10 cellular contexts compared by ENCODE assay signal in the genomic region with DNA sequence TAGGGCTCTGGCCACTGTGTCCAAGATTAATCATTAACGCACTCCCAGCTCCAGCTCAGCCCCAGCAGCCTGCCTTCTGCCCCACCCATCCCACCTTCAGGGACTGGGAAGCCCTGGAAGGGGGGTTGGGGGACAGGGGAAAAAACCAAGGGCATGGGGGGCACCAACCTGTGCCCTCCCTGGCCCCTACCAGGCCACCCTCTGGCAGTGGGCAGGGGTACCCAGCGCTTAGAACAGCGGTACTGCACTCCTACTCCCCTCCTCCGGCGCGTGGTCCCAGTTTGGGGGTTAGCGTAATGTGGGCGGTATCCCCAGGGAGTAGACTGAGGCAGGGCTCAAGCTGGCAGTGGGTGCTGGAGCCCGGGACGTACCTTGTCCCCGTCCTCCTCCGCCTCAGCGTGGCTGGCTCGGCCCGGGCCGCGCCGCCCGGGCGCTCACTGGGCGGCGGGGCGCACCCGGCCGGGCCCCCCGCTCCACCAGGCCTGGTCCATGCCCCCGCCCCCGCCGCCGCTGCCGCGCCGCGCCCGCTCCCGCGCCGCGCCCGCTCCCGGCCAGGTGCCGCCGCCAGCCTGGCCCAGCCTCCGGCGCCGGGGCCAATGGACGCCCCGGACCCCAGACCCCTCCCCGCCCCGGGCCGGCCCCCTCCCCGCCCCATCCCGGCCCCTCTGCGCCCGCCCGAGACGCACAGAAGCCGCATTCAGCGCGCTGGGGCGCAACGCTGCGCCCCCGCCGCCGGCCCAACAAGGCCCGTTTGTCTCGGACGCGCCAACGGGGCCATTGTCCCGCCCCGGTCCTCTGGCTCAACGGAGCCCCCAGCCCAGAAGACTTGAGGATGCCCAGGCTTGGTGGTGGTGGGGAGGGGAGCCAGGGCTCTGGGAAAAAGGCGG. TPM values are rescaled to one million over a fixed set of nuclear protein-coding genes. Genes with fewer than 3 reads are reported as not detected.
DNase-seq lines count a peak whose midpoint lies in the region; ATAC-seq and TF ChIP-seq lines count a peak whose summit lies in the region.
"Had no signal": no experiment of that assay in that cellular context is flagged by ENCODE, and none has a peak within 500 bp of the region (broad histone marks: within the 10 kb centered on the region; RNA-seq: fewer than 3 reads in every experiment).

Gene GAL3ST1, minus strand, starts transcription at position 571 of the 887 bp plus-strand sequence. CDS start 17,273 bp downstream, outside the sequence.

- no peak within 1 kb of the TSS for H3K27ac Mint-ChIP-seq in T-helper 2 cell treated with Interferon-gamma antibody and Interleukin-4, amounts not matched to agents 5 μg/mL and 100 μg/mL, for 36 hours
- H3K27ac Mint-ChIP-seq: activated CD4-positive, alpha-beta memory T cell treated with anti-CD3 and anti-CD28 coated beads for 36 hours had no signal

- no peak for ATAC-seq in GM21367 (IDR thresholded peaks at IDR 0.05; ENCODE audit: unreplicated experiment)

- H3K27me3 Mint-ChIP-seq in T-helper 2 cell treated with Interferon-gamma antibody and Interleukin-4, amounts not matched to agents 5 μg/mL and 100 μg/mL, for 36 hours (ENCODE audit: low read depth): peaks cover 8% of the 10 kb centered on the region
- H3K27me3 Mint-ChIP-seq: activated CD4-positive, alpha-beta memory T cell treated with anti-CD3 and anti-CD28 coated beads for 36 hours had no signal

- H3K4me1 Mint-ChIP-seq in T-helper 2 cell treated with Interferon-gamma antibody and Interleukin-4, amounts not matched to agents 5 μg/mL and 100 μg/mL, for 36 hours (ENCODE audit: low read depth): no peaks in the 10 kb centered on the region

- peaks cover 19% of the 10 kb centered on the region for H3K36me3 Mint-ChIP-seq in T-helper 2 cell treated with Interferon-gamma antibody and Interleukin-4, amounts not matched to agents 5 μg/mL and 100 μg/mL, for 36 hours (ENCODE audit: low read depth)

- no peak for TF ChIP-seq CTCF in GM10266 (IDR thresholded peaks at IDR 0.05; ENCODE audit: control insufficient read depth, insufficient read depth, low read depth, missing control alignments)
- TF ChIP-seq CTCF in VCaP (conservative IDR thresholded peaks at IDR 0.05): no peak

- no peak within 1 kb of the TSS for H3K4me3 Mint-ChIP-seq in T-helper 2 cell treated with Interferon-gamma antibody and Interleukin-4, amounts not matched to agents 5 μg/mL and 100 μg/mL, for 36 hours
- H3K4me3 Mint-ChIP-seq: activated CD4-positive, alpha-beta memory T cell treated with anti-CD3 and anti-CD28 coated beads for 36 hours had no signal

- DNase-seq in GM10266 (ENCODE audit: extremely low spot score) (peak; percentile 26), inferior parietal cortex (ENCODE audit: extremely low spot score) (peak; percentile 74), renal cortical epithelial cell (ENCODE audit: low read depth) (peak; percentile 56), CD1c-positive myeloid dendritic cell (ENCODE audit: extremely low spot score) (no peak), NCI-H2196 (lab: John Stamatoyannopoulos, UW; ENCODE audit: unreplicated experiment) (no peak)
- DNase-seq in T-helper 2 cell treated with Interferon-gamma antibody and Interleukin-4, amounts not matched to agents 5 μg/mL and 100 μg/mL, for 36 hours (ENCODE audit: low spot score): no peak
- DNase-seq: activated CD4-positive, alpha-beta memory T cell treated with anti-CD3 and anti-CD28 coated beads for 36 hours; NCI-H1436 treated with DMSO at 0.1 percent for 48 hours had no signal

- 0 out of 2 replicates have a peak within 1 kb of the TSS, but pooled peaks have one; percentile 49 for H3K27ac ChIP-seq in VCaP

- no peaks in the 10 kb centered on the region for H3K9me3 Mint-ChIP-seq in T-helper 2 cell treated with Interferon-gamma antibody and Interleukin-4, amounts not matched to agents 5 μg/mL and 100 μg/mL, for 36 hours
- H3K9me3 Mint-ChIP-seq: activated CD4-positive, alpha-beta memory T cell treated with anti-CD3 and anti-CD28 coated beads for 36 hours had no signal

RNA-seq across cellular contexts. Expression of gene GAL3ST1, which starts in this region (rescaled TPM):
- 2.6 and 6.4 TPM in 2 replicates for total RNA-seq in renal cortical epithelial cell
- total RNA-seq: activated CD4-positive, alpha-beta memory T cell treated with anti-CD3 and anti-CD28 coated beads for 36 hours had no signal

Comparison
In these comparisons a context has a peak if more than half of its experiments do, and no peak if none do; other contexts are left out.
1. DNase-seq: peak in GM10266 (single experiment), inferior parietal cortex (single experiment) and renal cortical epithelial cell (single experiment); none in T-helper 2 cell treated with Interferon-gamma antibody and Interleukin-4, amounts not matched to agents 5 μg/mL and 100 μg/mL, for 36 hours (single experiment), CD1c-positive myeloid dendritic cell (single experiment) and NCI-H2196 (single experiment).